ENCODE assay signal across 8 cellular contexts in the genomic region with DNA sequence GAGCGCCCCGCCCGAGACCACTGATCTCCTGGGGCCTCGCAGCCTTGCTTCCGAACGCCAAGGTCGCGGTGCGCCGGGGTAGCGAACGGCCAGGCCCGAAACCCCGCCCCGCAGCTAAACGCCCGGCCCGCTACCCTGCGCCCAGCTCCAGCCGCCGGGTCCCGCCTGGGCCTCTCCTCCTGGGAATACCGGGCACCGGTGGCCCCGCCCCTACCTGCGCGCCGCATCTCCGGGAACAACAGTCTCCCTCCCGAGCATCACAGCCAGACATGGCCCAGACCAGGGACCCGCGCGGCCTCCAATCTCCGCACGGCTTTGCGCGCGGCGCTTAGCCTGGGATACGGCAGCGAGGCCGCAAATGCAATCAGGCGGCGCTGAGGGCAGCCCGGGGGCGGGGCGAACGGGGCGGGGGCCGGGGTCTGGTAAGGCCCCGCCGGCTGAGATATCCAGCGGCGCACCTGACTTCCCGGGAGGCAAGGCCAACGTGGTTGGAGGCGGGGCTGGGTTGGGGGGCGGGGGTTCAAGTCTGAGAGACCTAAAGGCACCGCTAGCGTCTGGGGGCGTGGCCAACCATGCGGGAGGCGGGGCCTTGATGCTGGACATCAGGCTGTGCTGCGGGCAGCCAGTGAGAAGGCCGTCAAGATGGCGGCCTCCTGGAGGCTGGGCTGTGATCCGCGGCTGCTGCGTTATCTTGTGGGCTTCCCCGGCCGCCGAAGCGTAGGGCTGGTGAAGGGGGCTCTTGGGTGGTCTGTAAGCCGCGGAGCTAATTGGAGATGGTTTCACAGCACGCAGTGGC. TPM values are rescaled to one million over a fixed set of nuclear protein-coding genes. Genes with fewer than 3 reads are reported as not detected.
DNase-seq lines count a peak whose midpoint lies in the region; ATAC-seq and TF ChIP-seq lines count a peak whose summit lies in the region.

A gene with protein sequence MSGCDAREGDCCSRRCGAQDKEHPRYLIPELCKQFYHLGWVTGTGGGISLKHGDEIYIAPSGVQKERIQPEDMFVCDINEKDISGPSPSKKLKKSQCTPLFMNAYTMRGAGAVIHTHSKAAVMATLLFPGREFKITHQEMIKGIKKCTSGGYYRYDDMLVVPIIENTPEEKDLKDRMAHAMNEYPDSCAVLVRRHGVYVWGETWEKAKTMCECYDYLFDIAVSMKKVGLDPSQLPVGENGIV (minus strand): TSS at position 366 of the 796 bp plus-strand sequence. CDS start 95 bp downstream, at position 271.
A gene (plus strand): TSS at position 605 of the 796 bp plus-strand sequence. CDS start 38 bp downstream, at position 643.

- H3K27me3 Mint-ChIP-seq in type B pancreatic cell = no peaks in the 10 kb centered on the region

- TF ChIP-seq CTCF in heart right ventricle (IDR thresholded peaks at IDR 0.05) (no peak), type B pancreatic cell (conservative IDR thresholded peaks at IDR 0.05) (no peak)

- ATAC-seq in GM18498 (IDR thresholded peaks at IDR 0.05; ENCODE audit: unreplicated experiment) (peak; percentile 94), HG02885 (IDR thresholded peaks at IDR 0.05; ENCODE audit: poor library complexity, unreplicated experiment) (peak; percentile 92), heart right ventricle (peak; percentile 96 to 98 (median 98))

- H3K27ac Mint-ChIP-seq in type B pancreatic cell = peak within 1 kb of the TSS; percentile 98

- H3K4me3 ChIP-seq in heart right ventricle = peak within 1 kb of the TSS; percentile 59 to 96 (median 80)

- H3K27me3 ChIP-seq in heart right ventricle = no peaks in the 10 kb centered on the region

- no peaks in the 10 kb centered on the region for H3K9me3 ChIP-seq in heart right ventricle

- H3K27ac ChIP-seq in heart right ventricle = peak within 1 kb of the TSS; percentile 79 to 98 (median 96)

- no peaks in the 10 kb centered on the region for H3K9me3 Mint-ChIP-seq in type B pancreatic cell

- H3K4me1 ChIP-seq in heart right ventricle = peaks cover 7 to 43% (median 29%) of the 10 kb centered on the region in 9 donors

- H3K4me1 Mint-ChIP-seq in type B pancreatic cell (ENCODE audit: unreplicated experiment) = peaks cover 29% of the 10 kb centered on the region

- peak within 1 kb of the TSS; percentile 98 for H3K4me3 Mint-ChIP-seq in type B pancreatic cell

- peaks cover 23% of the 10 kb centered on the region for H3K36me3 Mint-ChIP-seq in type B pancreatic cell

- intact Hi-C loops in T-helper 1 cell treated with Interleukin-12 subunit alpha and Interleukin-12 subunit beta and Interleukin-4 antibody, amounts not matched to agents 30 ng/mL and 1 ng/mL, for 36 hours (cut with micrococcal nuclease) = loop anchor here (1.0 to 10.0 kb wide), 24 partner anchors 97 to 1751 kb away; a partner anchor contains a TSS
- intact Hi-C loops in heart right ventricle (cut with DNase I) = no loop called here
- intact Hi-C loops in posterior cingulate gyrus (cut with DNase I) = no loop called here

- peak; percentile 95 for DNase-seq in NCI-H1694 (lab: John Stamatoyannopoulos, UW)
- peak; percentile 98 for DNase-seq in amniotic epithelial cell (ENCODE audit: low read depth)
- DNase-seq in heart right ventricle = peak; percentile 99
- peak; percentile 93 to 100 (median 96) for DNase-seq in posterior cingulate gyrus
- DNase-seq in type B pancreatic cell (ENCODE audit: extremely low spot score, unreplicated experiment) = peak; percentile 97

- WGBS in heart right ventricle, 2 donors = 0 to 1% methylated on average over 76 of the region's 76 CpGs

- peaks cover 0 to 22% (median 0%) of the 10 kb centered on the region in 9 donors for H3K36me3 ChIP-seq in heart right ventricle

RNA-seq across cellular contexts. Expression of the first gene that starts in this region (rescaled TPM):
- 19.7 and 21.6 TPM in 2 replicates for total RNA-seq in T-helper 1 cell treated with Interleukin-12 subunit alpha and Interleukin-12 subunit beta and Interleukin-4 antibody, amounts not matched to agents 30 ng/mL and 1 ng/mL, for 36 hours
- total RNA-seq in heart right ventricle (10 to 100 TPM; 22.8 to 34.9 (median 31.1) TPM), type B pancreatic cell (ENCODE audit: low replicate concordance) (17.3 and 23.4 TPM in 2 replicates)
- polyA plus RNA-seq in heart right ventricle = 10 to 100 TPM; 17.2 to 21.3 TPM

RNA-seq across cellular contexts. Expression of the second gene that starts in this region (rescaled TPM):
- 23.3 and 23.5 TPM in 2 replicates for total RNA-seq in T-helper 1 cell treated with Interleukin-12 subunit alpha and Interleukin-12 subunit beta and Interleukin-4 antibody, amounts not matched to agents 30 ng/mL and 1 ng/mL, for 36 hours
- total RNA-seq in heart right ventricle (100 to 1,000 TPM; 108 to 203 (median 177) TPM), type B pancreatic cell (ENCODE audit: low replicate concordance) (40.3 and 46.0 TPM in 2 replicates)
- polyA plus RNA-seq in heart right ventricle = 10 to 100 TPM; 52.7 to 58.4 TPM

Comparison
In these comparisons a context has a peak if more than half of its experiments do, and no peak if none do; other contexts are left out.
1. Peak in every context shown above with its lines: DNase-seq, ATAC-seq, H3K4me3 ChIP-seq and H3K27ac ChIP-seq.